1 cellular context compared by ENCODE assay signal in genomic region chr5:131634996-131635754, GRCh38.
A peak's percentile ranks its signal among the peaks of the same experiment; 100 is the strongest.
TF ChIP-seq lines count a peak whose summit lies in the region.

A gene with protein sequence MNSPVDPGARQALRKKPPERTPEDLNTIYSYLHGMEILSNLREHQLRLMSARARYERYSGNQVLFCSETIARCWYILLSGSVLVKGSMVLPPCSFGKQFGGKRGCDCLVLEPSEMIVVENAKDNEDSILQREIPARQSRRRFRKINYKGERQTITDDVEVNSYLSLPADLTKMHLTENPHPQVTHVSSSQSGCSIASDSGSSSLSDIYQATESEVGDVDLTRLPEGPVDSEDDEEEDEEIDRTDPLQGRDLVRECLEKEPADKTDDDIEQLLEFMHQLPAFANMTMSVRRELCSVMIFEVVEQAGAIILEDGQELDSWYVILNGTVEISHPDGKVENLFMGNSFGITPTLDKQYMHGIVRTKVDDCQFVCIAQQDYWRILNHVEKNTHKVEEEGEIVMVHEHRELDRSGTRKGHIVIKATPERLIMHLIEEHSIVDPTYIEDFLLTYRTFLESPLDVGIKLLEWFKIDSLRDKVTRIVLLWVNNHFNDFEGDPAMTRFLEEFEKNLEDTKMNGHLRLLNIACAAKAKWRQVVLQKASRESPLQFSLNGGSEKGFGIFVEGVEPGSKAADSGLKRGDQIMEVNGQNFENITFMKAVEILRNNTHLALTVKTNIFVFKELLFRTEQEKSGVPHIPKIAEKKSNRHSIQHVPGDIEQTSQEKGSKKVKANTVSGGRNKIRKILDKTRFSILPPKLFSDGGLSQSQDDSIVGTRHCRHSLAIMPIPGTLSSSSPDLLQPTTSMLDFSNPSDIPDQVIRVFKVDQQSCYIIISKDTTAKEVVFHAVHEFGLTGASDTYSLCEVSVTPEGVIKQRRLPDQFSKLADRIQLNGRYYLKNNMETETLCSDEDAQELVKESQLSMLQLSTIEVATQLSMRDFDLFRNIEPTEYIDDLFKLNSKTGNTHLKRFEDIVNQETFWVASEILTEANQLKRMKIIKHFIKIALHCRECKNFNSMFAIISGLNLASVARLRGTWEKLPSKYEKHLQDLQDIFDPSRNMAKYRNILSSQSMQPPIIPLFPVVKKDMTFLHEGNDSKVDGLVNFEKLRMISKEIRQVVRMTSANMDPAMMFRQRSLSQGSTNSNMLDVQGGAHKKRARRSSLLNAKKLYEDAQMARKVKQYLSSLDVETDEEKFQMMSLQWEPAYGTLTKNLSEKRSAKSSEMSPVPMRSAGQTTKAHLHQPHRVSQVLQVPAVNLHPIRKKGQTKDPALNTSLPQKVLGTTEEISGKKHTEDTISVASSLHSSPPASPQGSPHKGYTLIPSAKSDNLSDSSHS (N-terminal part only) (minus strand): TSS chr5:131635229. CDS start chr5:131635030, 199 bp downstream.

TF ChIP-seq in H1, 55 proteins besides CTCF, POLR2A, EP300 and RAD21 (continues in another document):
- TF ChIP-seq HDAC6 (IDR thresholded peaks at IDR 0.05; ENCODE audit: low read depth, low read length) (no peak), FOSL1 (IDR thresholded peaks at IDR 0.05; ENCODE audit: insufficient read depth, low read depth, low read length) (no peak), CTBP2 (IDR thresholded peaks at IDR 0.05; ENCODE audit: borderline replicate concordance, insufficient read depth, insufficient read length, low read length) (no peak), JUND (IDR thresholded peaks at IDR 0.05; ENCODE audit: low read length) (no peak), SRF (IDR thresholded peaks at IDR 0.05; ENCODE audit: low read depth, low read length) (no peak), RFX5 (IDR thresholded peaks at IDR 0.05; ENCODE audit: borderline replicate concordance, low read depth, low read length) (no peak), CEBPB (IDR thresholded peaks at IDR 0.05; ENCODE audit: low read depth, low read length) (no peak), YY1 (IDR thresholded peaks at IDR 0.05; ENCODE audit: low read depth, low read length) (peak; percentile 82), CHD7 (IDR thresholded peaks at IDR 0.05; ENCODE audit: insufficient replicate concordance, low read length) (no peak), BCL11A (IDR thresholded peaks at IDR 0.05; ENCODE audit: low read depth in 2 of 2, low read length in 2 of 2) (no peak), ASH2L (IDR thresholded peaks at IDR 0.05; ENCODE audit: low read length) (peak; percentile 94), POU5F1 (IDR thresholded peaks at IDR 0.05; ENCODE audit: low read depth, low read length) (no peak), E2F6 (IDR thresholded peaks at IDR 0.05) (no peak), POLR2AphosphoS5 (IDR thresholded peaks at IDR 0.05; ENCODE audit: low read depth, low read length) (peak; percentile 75; the same call in 1 of the 2 replicates), BACH1 (IDR thresholded peaks at IDR 0.05; ENCODE audit: low read length) (peak; percentile 89), JUN (IDR thresholded peaks at IDR 0.05; ENCODE audit: low read depth, low read length) (no peak), NRF1 (IDR thresholded peaks at IDR 0.05; ENCODE audit: low read depth, low read length) (peak; percentile 82), NANOG (IDR thresholded peaks at IDR 0.05; ENCODE audit: insufficient read depth, low read depth, low read length, poor library complexity, severe bottlenecking) (no peak), SIX5 (IDR thresholded peaks at IDR 0.05; ENCODE audit: low read depth, low read length) (no peak), ATF3 (IDR thresholded peaks at IDR 0.05; ENCODE audit: insufficient read depth, low read depth, low read length) (no peak), SP1 (IDR thresholded peaks at IDR 0.05; ENCODE audit: low read depth, low read length) (no peak), GTF2F1 (IDR thresholded peaks at IDR 0.05; ENCODE audit: borderline replicate concordance, low read depth, low read length) (peak; percentile 19; the same call in 1 of the 2 replicates), TEAD4 (IDR thresholded peaks at IDR 0.05; ENCODE audit: low read depth, low read length) (0 out of 2 replicates have a peak, but pooled peaks have one; percentile 68), ZNF274 (IDR thresholded peaks at IDR 0.05; ENCODE audit: borderline replicate concordance, extremely low read depth, low read length) (no peak), SP4 (IDR thresholded peaks at IDR 0.05; ENCODE audit: low read length) (peak; percentile 77; the same call in 1 of the 2 replicates), HDAC2 (IDR thresholded peaks at IDR 0.05; ENCODE audit: borderline replicate concordance in 1 of 2, low read depth in 2 of 2, low read length in 2 of 2) (peak; percentile 86 to 87; a peak in 2 of 4 replicates), PHF8 (conservative IDR thresholded peaks at IDR 0.05; ENCODE audit: low read depth, low read length) (peak; percentile 75), MAFK (IDR thresholded peaks at IDR 0.05; ENCODE audit: low read depth, low read length) (no peak), TAF1 (IDR thresholded peaks at IDR 0.05; ENCODE audit: low read depth, low read length) (peak; percentile 75), RNF2 (IDR thresholded peaks at IDR 0.05; ENCODE audit: borderline replicate concordance, low read depth, low read length, missing control alignments, poor library complexity, severe bottlenecking) (no peak), KDM4A (IDR thresholded peaks at IDR 0.05; ENCODE audit: low read depth, low read length, severe bottlenecking) (peak; percentile 62), SIRT6 (IDR thresholded peaks at IDR 0.05; ENCODE audit: low read length) (no peak), CREB1 (IDR thresholded peaks at IDR 0.05) (peak; percentile 59; the same call in 1 of the 2 replicates), TAF7 (optimal IDR thresholded peaks at IDR 0.05; ENCODE audit: borderline replicate concordance, low read depth, low read length) (peak; percentile 56), EZH2 (IDR thresholded peaks at IDR 0.05; ENCODE audit: low read depth, low read length, severe bottlenecking) (no peak), SUZ12 (IDR thresholded peaks at IDR 0.05; ENCODE audit: low read length) (no peak), CHD1 (IDR thresholded peaks at IDR 0.05; ENCODE audit: low read depth, low read length) (no peak), CHD2 (IDR thresholded peaks at IDR 0.05; ENCODE audit: low read length) (peak; percentile 94), GABPA (IDR thresholded peaks at IDR 0.05; ENCODE audit: borderline replicate concordance, insufficient read depth, low read length) (no peak), SAP30 (IDR thresholded peaks at IDR 0.05; ENCODE audit: insufficient read depth, insufficient replicate concordance, low read length) (peak; percentile 92), CBX5 (IDR thresholded peaks at IDR 0.05; ENCODE audit: low read depth, low read length) (no peak), EGR1 (IDR thresholded peaks at IDR 0.05; ENCODE audit: borderline replicate concordance, low read depth, low read length) (peak; percentile 93), KDM1A (IDR thresholded peaks at IDR 0.05; ENCODE audit: borderline replicate concordance, low read length) (no peak), SIN3A (conservative IDR thresholded peaks at IDR 0.05 in 1 of 2, IDR thresholded peaks at IDR 0.05 in 1 of 2; ENCODE audit: low read depth in 1 of 2, low read length in 2 of 2) (peak in 1 of 2 experiments; percentile 11; a peak in 2 of 4 replicates), KDM5A (IDR thresholded peaks at IDR 0.05; ENCODE audit: low read length) (no peak), SP2 (IDR thresholded peaks at IDR 0.05; ENCODE audit: low read length) (no peak), RBBP5 (IDR thresholded peaks at IDR 0.05; ENCODE audit: borderline replicate concordance, low read depth, low read length) (peak; percentile 80; the same call in 1 of the 2 replicates), TBP (IDR thresholded peaks at IDR 0.05; ENCODE audit: low read depth, low read length) (peak; percentile 80)
- TF ChIP-seq, protein P1, sequence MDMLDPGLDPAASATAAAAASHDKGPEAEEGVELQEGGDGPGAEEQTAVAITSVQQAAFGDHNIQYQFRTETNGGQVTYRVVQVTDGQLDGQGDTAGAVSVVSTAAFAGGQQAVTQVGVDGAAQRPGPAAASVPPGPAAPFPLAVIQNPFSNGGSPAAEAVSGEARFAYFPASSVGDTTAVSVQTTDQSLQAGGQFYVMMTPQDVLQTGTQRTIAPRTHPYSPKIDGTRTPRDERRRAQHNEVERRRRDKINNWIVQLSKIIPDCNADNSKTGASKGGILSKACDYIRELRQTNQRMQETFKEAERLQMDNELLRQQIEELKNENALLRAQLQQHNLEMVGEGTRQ (IDR thresholded peaks at IDR 0.05; ENCODE audit: low read length), result peak; percentile 71; the same call in 1 of the 2 replicates
- TF ChIP-seq, protein P2, sequence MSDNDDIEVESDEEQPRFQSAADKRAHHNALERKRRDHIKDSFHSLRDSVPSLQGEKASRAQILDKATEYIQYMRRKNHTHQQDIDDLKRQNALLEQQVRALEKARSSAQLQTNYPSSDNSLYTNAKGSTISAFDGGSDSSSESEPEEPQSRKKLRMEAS (IDR thresholded peaks at IDR 0.05), result peak; percentile 55
